Comparison of ENCODE assay signal across 1 cellular context in genomic region chr16:68084504-68085258, GRCh38.
TF ChIP-seq lines count a peak whose summit lies in the region.

No MANE protein-coding gene starts in this region.

TF ChIP-seq in HepG2, 621 proteins besides CTCF, POLR2A, EP300 and RAD21 (continued from another document and continues in another):
- TF ChIP-seq, protein P1, sequence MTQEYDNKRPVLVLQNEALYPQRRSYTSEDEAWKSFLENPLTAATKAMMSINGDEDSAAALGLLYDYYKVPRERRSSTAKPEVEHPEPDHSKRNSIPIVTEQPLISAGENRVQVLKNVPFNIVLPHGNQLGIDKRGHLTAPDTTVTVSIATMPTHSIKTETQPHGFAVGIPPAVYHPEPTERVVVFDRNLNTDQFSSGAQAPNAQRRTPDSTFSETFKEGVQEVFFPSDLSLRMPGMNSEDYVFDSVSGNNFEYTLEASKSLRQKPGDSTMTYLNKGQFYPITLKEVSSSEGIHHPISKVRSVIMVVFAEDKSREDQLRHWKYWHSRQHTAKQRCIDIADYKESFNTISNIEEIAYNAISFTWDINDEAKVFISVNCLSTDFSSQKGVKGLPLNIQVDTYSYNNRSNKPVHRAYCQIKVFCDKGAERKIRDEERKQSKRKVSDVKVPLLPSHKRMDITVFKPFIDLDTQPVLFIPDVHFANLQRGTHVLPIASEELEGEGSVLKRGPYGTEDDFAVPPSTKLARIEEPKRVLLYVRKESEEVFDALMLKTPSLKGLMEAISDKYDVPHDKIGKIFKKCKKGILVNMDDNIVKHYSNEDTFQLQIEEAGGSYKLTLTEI (CRISPR knock-in tag; conservative IDR thresholded peaks at IDR 0.05): no peak
- no peak for TF ChIP-seq ATAD3A (CRISPR knock-in tag; IDR thresholded peaks at IDR 0.05)
- TF ChIP-seq, protein P2, sequence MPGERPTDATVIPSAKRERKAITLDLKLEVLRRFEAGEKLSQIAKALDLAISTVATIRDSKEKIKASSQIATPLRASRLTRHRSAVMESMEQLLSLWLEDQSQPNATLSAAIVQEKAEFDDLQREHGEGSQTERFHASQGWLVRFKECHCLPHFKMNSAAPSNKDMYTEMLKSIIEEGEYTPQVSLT (CRISPR knock-in tag; IDR thresholded peaks at IDR 0.05; ENCODE audit: borderline replicate concordance, low read depth): peak; percentile 94; the same call in 1 of the 2 replicates
- TF ChIP-seq, protein P3, sequence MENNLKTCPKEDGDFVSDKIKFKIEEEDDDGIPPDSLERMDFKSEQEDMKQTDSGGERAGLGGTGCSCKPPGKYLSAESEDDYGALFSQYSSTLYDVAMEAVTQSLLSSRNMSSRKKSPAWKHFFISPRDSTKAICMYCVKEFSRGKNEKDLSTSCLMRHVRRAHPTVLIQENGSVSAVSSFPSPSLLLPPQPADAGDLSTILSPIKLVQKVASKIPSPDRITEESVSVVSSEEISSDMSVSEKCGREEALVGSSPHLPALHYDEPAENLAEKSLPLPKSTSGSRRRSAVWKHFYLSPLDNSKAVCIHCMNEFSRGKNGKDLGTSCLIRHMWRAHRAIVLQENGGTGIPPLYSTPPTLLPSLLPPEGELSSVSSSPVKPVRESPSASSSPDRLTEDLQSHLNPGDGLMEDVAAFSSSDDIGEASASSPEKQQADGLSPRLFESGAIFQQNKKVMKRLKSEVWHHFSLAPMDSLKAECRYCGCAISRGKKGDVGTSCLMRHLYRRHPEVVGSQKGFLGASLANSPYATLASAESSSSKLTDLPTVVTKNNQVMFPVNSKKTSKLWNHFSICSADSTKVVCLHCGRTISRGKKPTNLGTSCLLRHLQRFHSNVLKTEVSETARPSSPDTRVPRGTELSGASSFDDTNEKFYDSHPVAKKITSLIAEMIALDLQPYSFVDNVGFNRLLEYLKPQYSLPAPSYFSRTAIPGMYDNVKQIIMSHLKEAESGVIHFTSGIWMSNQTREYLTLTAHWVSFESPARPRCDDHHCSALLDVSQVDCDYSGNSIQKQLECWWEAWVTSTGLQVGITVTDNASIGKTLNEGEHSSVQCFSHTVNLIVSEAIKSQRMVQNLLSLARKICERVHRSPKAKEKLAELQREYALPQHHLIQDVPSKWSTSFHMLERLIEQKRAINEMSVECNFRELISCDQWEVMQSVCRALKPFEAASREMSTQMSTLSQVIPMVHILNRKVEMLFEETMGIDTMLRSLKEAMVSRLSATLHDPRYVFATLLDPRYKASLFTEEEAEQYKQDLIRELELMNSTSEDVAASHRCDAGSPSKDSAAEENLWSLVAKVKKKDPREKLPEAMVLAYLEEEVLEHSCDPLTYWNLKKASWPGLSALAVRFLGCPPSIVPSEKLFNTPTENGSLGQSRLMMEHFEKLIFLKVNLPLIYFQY (CRISPR knock-in tag; IDR thresholded peaks at IDR 0.05; ENCODE audit: borderline replicate concordance): peak; percentile 80
- peak; percentile 91 for TF ChIP-seq ZNF292 (CRISPR knock-in tag; IDR thresholded peaks at IDR 0.05; ENCODE audit: borderline replicate concordance, low read depth)
- peak; percentile 91 for TF ChIP-seq ZNF142 (CRISPR knock-in tag; IDR thresholded peaks at IDR 0.05)
- TF ChIP-seq SYNCRIP (IDR thresholded peaks at IDR 0.05; ENCODE audit: insufficient read depth, low read depth, low read length): no peak
- TF ChIP-seq SNAPC4 (CRISPR knock-in tag; IDR thresholded peaks at IDR 0.05): peak; percentile 69
- peak; percentile 53; the same call in 1 of the 2 replicates for TF ChIP-seq RFX5 (IDR thresholded peaks at IDR 0.05; ENCODE audit: low read depth, low read length)
- peak; percentile 96 for TF ChIP-seq NRL (CRISPR knock-in tag; IDR thresholded peaks at IDR 0.05; ENCODE audit: borderline replicate concordance)
- peak; percentile 98 for TF ChIP-seq TBX2 (CRISPR knock-in tag; IDR thresholded peaks at IDR 0.05; ENCODE audit: borderline replicate concordance)
- TF ChIP-seq, protein P4, sequence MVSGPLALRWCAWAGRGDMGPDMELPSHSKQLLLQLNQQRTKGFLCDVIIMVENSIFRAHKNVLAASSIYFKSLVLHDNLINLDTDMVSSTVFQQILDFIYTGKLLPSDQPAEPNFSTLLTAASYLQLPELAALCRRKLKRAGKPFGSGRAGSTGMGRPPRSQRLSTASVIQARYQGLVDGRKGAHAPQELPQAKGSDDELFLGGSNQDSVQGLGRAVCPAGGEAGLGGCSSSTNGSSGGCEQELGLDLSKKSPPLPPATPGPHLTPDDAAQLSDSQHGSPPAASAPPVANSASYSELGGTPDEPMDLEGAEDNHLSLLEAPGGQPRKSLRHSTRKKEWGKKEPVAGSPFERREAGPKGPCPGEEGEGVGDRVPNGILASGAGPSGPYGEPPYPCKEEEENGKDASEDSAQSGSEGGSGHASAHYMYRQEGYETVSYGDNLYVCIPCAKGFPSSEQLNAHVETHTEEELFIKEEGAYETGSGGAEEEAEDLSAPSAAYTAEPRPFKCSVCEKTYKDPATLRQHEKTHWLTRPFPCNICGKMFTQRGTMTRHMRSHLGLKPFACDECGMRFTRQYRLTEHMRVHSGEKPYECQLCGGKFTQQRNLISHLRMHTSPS (CRISPR knock-in tag; IDR thresholded peaks at IDR 0.05; ENCODE audit: low read depth): peak; percentile 88
- peak; percentile 94; the same call in 1 of the 2 replicates for TF ChIP-seq ZNF761 (CRISPR knock-in tag; conservative IDR thresholded peaks at IDR 0.05)
- TF ChIP-seq, protein P5, sequence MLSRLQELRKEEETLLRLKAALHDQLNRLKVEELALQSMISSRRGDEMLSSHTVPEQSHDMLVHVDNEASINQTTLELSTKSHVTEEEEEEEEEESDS (CRISPR knock-in tag; IDR thresholded peaks at IDR 0.05; ENCODE audit: borderline replicate concordance): peak; percentile 25; the same call in 1 of the 2 replicates
- TF ChIP-seq TAF1 (CRISPR knock-in tag; IDR thresholded peaks at IDR 0.05): peak; percentile 78; the same call in 1 of the 2 replicates
- peak; percentile 55; the same call in 1 of the 2 replicates for TF ChIP-seq CHD4 (IDR thresholded peaks at IDR 0.05; ENCODE audit: borderline replicate concordance, low read length)
- TF ChIP-seq NFYB (CRISPR knock-in tag; IDR thresholded peaks at IDR 0.05): peak; percentile 75
- peak; percentile 90; the same call in 1 of the 2 replicates for TF ChIP-seq TARDBP (CRISPR knock-in tag; IDR thresholded peaks at IDR 0.05)
- TF ChIP-seq FOXM1 (CRISPR knock-in tag; IDR thresholded peaks at IDR 0.05): peak; percentile 82; the same call in 1 of the 2 replicates
- no peak; the same call in 1 of the 2 replicates for TF ChIP-seq ZBTB34 (CRISPR knock-in tag; IDR thresholded peaks at IDR 0.05)
- no peak for TF ChIP-seq MAFG (CRISPR knock-in tag; IDR thresholded peaks at IDR 0.05)
- TF ChIP-seq ZMYM2 (CRISPR knock-in tag; IDR thresholded peaks at IDR 0.05): peak; percentile 96
- TF ChIP-seq ZSCAN25 (CRISPR knock-in tag; IDR thresholded peaks at IDR 0.05): peak; percentile 86
- TF ChIP-seq MEF2D (CRISPR knock-in tag; IDR thresholded peaks at IDR 0.05): peak; percentile 95
- TF ChIP-seq, protein P6, sequence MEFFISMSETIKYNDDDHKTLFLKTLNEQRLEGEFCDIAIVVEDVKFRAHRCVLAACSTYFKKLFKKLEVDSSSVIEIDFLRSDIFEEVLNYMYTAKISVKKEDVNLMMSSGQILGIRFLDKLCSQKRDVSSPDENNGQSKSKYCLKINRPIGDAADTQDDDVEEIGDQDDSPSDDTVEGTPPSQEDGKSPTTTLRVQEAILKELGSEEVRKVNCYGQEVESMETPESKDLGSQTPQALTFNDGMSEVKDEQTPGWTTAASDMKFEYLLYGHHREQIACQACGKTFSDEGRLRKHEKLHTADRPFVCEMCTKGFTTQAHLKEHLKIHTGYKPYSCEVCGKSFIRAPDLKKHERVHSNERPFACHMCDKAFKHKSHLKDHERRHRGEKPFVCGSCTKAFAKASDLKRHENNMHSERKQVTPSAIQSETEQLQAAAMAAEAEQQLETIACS (CRISPR knock-in tag; IDR thresholded peaks at IDR 0.05): peak; percentile 67
- peak; percentile 95 for TF ChIP-seq ZNF883 (CRISPR knock-in tag; IDR thresholded peaks at IDR 0.05; ENCODE audit: not compliant biosample characterization)
- peak; percentile 97 for TF ChIP-seq ZNF343 (CRISPR knock-in tag; IDR thresholded peaks at IDR 0.05)
- TF ChIP-seq ZNF790 (CRISPR knock-in tag; IDR thresholded peaks at IDR 0.05; ENCODE audit: borderline replicate concordance): 0 out of 2 replicates have a peak, but pooled peaks have one; percentile 79
- no peak; the same call in 1 of the 2 replicates for TF ChIP-seq ZKSCAN8 (CRISPR knock-in tag; IDR thresholded peaks at IDR 0.05; ENCODE audit: borderline replicate concordance)
- TF ChIP-seq, protein P7, sequence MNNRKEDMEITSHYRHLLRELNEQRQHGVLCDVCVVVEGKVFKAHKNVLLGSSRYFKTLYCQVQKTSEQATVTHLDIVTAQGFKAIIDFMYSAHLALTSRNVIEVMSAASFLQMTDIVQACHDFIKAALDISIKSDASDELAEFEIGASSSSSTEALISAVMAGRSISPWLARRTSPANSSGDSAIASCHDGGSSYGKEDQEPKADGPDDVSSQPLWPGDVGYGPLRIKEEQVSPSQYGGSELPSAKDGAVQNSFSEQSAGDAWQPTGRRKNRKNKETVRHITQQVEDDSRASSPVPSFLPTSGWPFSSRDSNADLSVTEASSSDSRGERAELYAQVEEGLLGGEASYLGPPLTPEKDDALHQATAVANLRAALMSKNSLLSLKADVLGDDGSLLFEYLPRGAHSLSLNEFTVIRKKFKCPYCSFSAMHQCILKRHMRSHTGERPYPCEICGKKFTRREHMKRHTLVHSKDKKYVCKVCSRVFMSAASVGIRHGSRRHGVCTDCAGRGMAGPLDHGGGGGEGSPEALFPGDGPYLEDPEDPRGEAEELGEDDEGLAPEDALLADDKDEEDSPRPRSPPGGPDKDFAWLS (CRISPR knock-in tag; IDR thresholded peaks at IDR 0.05; ENCODE audit: borderline replicate concordance): peak; percentile 95; the same call in 1 of the 2 replicates
